In the genomic region with DNA sequence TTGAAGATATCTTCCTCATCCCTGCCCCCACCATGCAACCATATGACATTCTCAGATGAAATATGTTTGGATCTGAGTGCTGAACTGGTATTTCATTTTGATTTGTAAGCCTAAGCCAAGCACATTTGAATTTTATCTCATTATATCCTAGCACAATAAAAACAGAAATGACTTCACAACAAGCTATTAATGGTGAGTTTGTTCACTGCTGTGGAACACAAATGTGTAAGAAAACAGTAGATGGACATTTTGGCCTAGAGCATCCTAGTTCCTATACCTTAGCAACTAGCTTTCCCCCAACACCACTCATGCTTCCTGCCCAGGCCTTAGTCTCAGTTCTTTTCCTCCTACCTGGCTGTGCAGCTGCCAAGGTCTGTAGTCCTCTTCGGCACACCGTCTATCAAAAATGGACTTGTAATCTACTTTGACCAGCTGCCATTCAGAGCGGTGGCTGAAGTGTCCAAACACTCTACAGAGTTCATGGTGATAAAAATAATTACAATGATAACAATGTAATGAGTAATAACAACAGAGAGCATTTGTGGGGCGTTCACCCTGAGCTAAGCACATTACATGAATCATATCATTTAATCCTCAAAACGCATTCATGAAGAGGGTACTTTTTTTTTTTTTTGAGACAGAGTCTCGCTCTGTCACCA, we compare ENCODE assay signal across 13 cellular contexts.
DNase-seq lines count a peak whose midpoint lies in the region; ATAC-seq and TF ChIP-seq lines count a peak whose summit lies in the region.
"Had no signal": no experiment of that assay in that cellular context is flagged by ENCODE, and none has a peak within 500 bp of the region (broad histone marks: within the 10 kb centered on the region; RNA-seq: fewer than 3 reads in every experiment).

No MANE protein-coding gene starts in this region.

- H3K4me1 ChIP-seq in right atrium auricular region, result no peaks in the 10 kb centered on the region
- H3K4me1 ChIP-seq in gastroesophageal sphincter, result no peaks in the 10 kb centered on the region
- H3K4me1 ChIP-seq: A549, BLaER1, Caco-2, HAP-1 had no signal

- H3K4me1 Mint-ChIP-seq in brain, result peaks cover 20% of the 10 kb centered on the region
- H3K4me1 Mint-ChIP-seq in activated CD8-positive, alpha-beta T cell treated with anti-CD3 and anti-CD28 coated beads for 36 hours (ENCODE audit: low read depth), result no peaks in the 10 kb centered on the region
- H3K4me1 Mint-ChIP-seq: CD8-positive, alpha-beta memory T cell had no signal

- H3K4me3 ChIP-seq in right atrium auricular region, result no peak overlapping the region
- no peak overlapping the region for H3K4me3 ChIP-seq in gastroesophageal sphincter
- H3K4me3 ChIP-seq: A549, BLaER1, HAP-1 had no signal

- TF ChIP-seq EP300 in gastroesophageal sphincter (IDR thresholded peaks at IDR 0.05), result no peak

- CTCF ChIA-PET in activated CD8-positive, alpha-beta T cell treated with anti-CD3 and anti-CD28 coated beads for 36 hours (lab: Charles Lee), result no interaction called here

- WGBS in gastroesophageal sphincter (ENCODE audit: low coverage in 1 of 2), 2 donors, result 80 to 81% methylated on average over 1 to 6 of the region's 6 CpGs

- TF ChIP-seq POLR2A in gastroesophageal sphincter (IDR thresholded peaks at IDR 0.05), result no peak

- peak overlapping the region in 3 of 5 experiments; percentile 37 to 61 (median 40) for H3K27ac Mint-ChIP-seq in brain
- H3K27ac Mint-ChIP-seq in activated CD8-positive, alpha-beta T cell treated with anti-CD3 and anti-CD28 coated beads for 36 hours, result no peak overlapping the region
- H3K27ac Mint-ChIP-seq: CD8-positive, alpha-beta memory T cell had no signal

- POLR2A ChIA-PET in activated CD8-positive, alpha-beta T cell treated with anti-CD3 and anti-CD28 coated beads for 36 hours (lab: Charles Lee), result no interaction called here

- H3K27me3 Mint-ChIP-seq in brain, result peaks cover 2% of the 10 kb centered on the region
- no peaks in the 10 kb centered on the region for H3K27me3 Mint-ChIP-seq in activated CD8-positive, alpha-beta T cell treated with anti-CD3 and anti-CD28 coated beads for 36 hours
- H3K27me3 Mint-ChIP-seq: CD8-positive, alpha-beta memory T cell had no signal

- H3K36me3 ChIP-seq in right atrium auricular region (no peaks in the 10 kb centered on the region), gastroesophageal sphincter (no peaks in the 10 kb centered on the region)
- H3K36me3 ChIP-seq: BLaER1, HAP-1 had no signal

- H3K4me3 Mint-ChIP-seq in brain, result no peak overlapping the region
- no peak overlapping the region for H3K4me3 Mint-ChIP-seq in activated CD8-positive, alpha-beta T cell treated with anti-CD3 and anti-CD28 coated beads for 36 hours
- H3K4me3 Mint-ChIP-seq: CD8-positive, alpha-beta memory T cell had no signal

- no peak overlapping the region for H3K27ac ChIP-seq in right atrium auricular region
- H3K27ac ChIP-seq in gastroesophageal sphincter, result no peak overlapping the region
- H3K27ac ChIP-seq: A549, BLaER1 had no signal

- H3K9me3 Mint-ChIP-seq in brain, result no peaks in the 10 kb centered on the region
- H3K9me3 Mint-ChIP-seq in activated CD8-positive, alpha-beta T cell treated with anti-CD3 and anti-CD28 coated beads for 36 hours, result no peaks in the 10 kb centered on the region

- H3K36me3 Mint-ChIP-seq in brain, result peaks cover 8% of the 10 kb centered on the region
- H3K36me3 Mint-ChIP-seq in activated CD8-positive, alpha-beta T cell treated with anti-CD3 and anti-CD28 coated beads for 36 hours (ENCODE audit: low read depth), result no peaks in the 10 kb centered on the region
- H3K36me3 Mint-ChIP-seq: CD8-positive, alpha-beta memory T cell had no signal

- H3K9me3 ChIP-seq in right atrium auricular region (peaks cover 0 to 5% of the 10 kb centered on the region in 2 donors), gastroesophageal sphincter (peaks cover 0 to 5% (median 0%) of the 10 kb centered on the region in 3 donors)
- H3K9me3 ChIP-seq: A549, BLaER1, Caco-2, HAP-1 had no signal

- DNase-seq in Right ventricle myocardium superior (no peak), right atrium auricular region (ENCODE audit: low spot score) (no peak), EH (ENCODE audit: low read depth) (peak; percentile 24), NCI-H69 (lab: John Stamatoyannopoulos, UW) (no peak)
- no peak for DNase-seq in activated CD8-positive, alpha-beta T cell treated with anti-CD3 and anti-CD28 coated beads for 36 hours
- DNase-seq: Caco-2; CD8-positive, alpha-beta memory T cell; DND-41 had no signal

- H3K27me3 ChIP-seq in right atrium auricular region (no peaks in the 10 kb centered on the region), gastroesophageal sphincter (no peaks in the 10 kb centered on the region)
- H3K27me3 ChIP-seq: BLaER1 had no signal

- no peak for TF ChIP-seq CTCF in right atrium auricular region (IDR thresholded peaks at IDR 0.05)
- no peak for TF ChIP-seq CTCF in brain (conservative IDR thresholded peaks at IDR 0.05)
- no peak for TF ChIP-seq CTCF in gastroesophageal sphincter (IDR thresholded peaks at IDR 0.05)
- TF ChIP-seq CTCF in activated CD8-positive, alpha-beta T cell treated with anti-CD3 and anti-CD28 coated beads for 36 hours (IDR thresholded peaks at IDR 0.05), result no peak

- ATAC-seq in Right ventricle myocardium superior (ENCODE audit: poor library complexity) (peak; percentile 70), gastroesophageal sphincter (no peak)
- no peak for ATAC-seq in activated CD8-positive, alpha-beta T cell treated with anti-CD3 and anti-CD28 coated beads for 36 hours
- ATAC-seq: A549 had no signal

- intact Hi-C loops in Right ventricle myocardium superior (cut with DNase I), result no loop called here
- intact Hi-C loops in activated CD8-positive, alpha-beta T cell treated with anti-CD3 and anti-CD28 coated beads for 36 hours (cut with micrococcal nuclease), result no loop called here
